ENCODE assay signal across 8 cellular contexts in genomic region chr3:186826978-186827857, GRCh38. TPM values are rescaled to one million over a fixed set of nuclear protein-coding genes. Genes with fewer than 3 reads are reported as not detected.
A peak's percentile ranks its signal among the peaks of the same experiment; 100 is the strongest.
DNase-seq lines count a peak whose midpoint lies in the region; ATAC-seq and TF ChIP-seq lines count a peak whose summit lies in the region.

No MANE protein-coding gene starts in this region.

- POLR2A ChIA-PET in GM10248 (lab: Yijun Ruan, JAX) = interaction anchor here (0.6 to 1.1 kb wide), 4 partner anchors 26 to 969 kb away, joined by 3 to 8 read pairs (median 4); partner anchors contain the start of gene EIF4A2

- H3K27me3 ChIP-seq in ovary = no peaks in the 10 kb centered on the region
- peaks cover 5% of the 10 kb centered on the region for H3K27me3 ChIP-seq in thoracic aorta (replicated peaks; ENCODE audit: insufficient read depth)

- peaks cover 5 to 15% of the 10 kb centered on the region in 2 donors for H3K36me3 Mint-ChIP-seq in activated naive CD4-positive, alpha-beta T cell treated with anti-CD3 and anti-CD28 coated beads, Interleukin-2, amount 50 U/mL, for 72 hours

- H3K4me3 ChIP-seq in ovary = peak overlapping the region; percentile 58
- peak overlapping the region; percentile 88 for H3K4me3 ChIP-seq in thoracic aorta

- ATAC-seq in HG02610 (IDR thresholded peaks at IDR 0.05; ENCODE audit: unreplicated experiment) = peak; percentile 91
- ATAC-seq in activated naive CD4-positive, alpha-beta T cell treated with anti-CD3 and anti-CD28 coated beads, Interleukin-2, amount 50 U/mL, for 72 hours = peak; percentile 85 to 88
- peak; percentile 70 for ATAC-seq in thoracic aorta (ENCODE audit: insufficient number of reproducible peaks, low FRiP score, low read depth)

- no peaks in the 10 kb centered on the region for H3K9me3 ChIP-seq in ovary
- H3K9me3 ChIP-seq in thoracic aorta = no peaks in the 10 kb centered on the region

- WGBS in ovary, 3 donors = 2 to 3% (median 2%) methylated on average over 38 to 80 of the region's 80 CpGs

- peak; percentile 99 for DNase-seq in GM10248 (ENCODE audit: extremely low spot score)
- DNase-seq in NCI-H1092 (lab: John Stamatoyannopoulos, UW) = peak; percentile 78
- peak; percentile 67 for DNase-seq in SKM-1 (lab: John Stamatoyannopoulos, UW; ENCODE audit: unreplicated experiment)
- peak; percentile 89 to 90 for DNase-seq in activated naive CD4-positive, alpha-beta T cell treated with anti-CD3 and anti-CD28 coated beads, Interleukin-2, amount 50 U/mL, for 72 hours (ENCODE audit: low spot score in 2 of 2)
- DNase-seq in head of caudate nucleus = peak; percentile 34 to 92 (median 84)
- DNase-seq in ovary = peak; percentile 70 to 86 (median 78)
- DNase-seq in thoracic aorta (ENCODE audit: low spot score) = no peak

- no peaks in the 10 kb centered on the region for H3K9me3 Mint-ChIP-seq in activated naive CD4-positive, alpha-beta T cell treated with anti-CD3 and anti-CD28 coated beads, Interleukin-2, amount 50 U/mL, for 72 hours

- no peak for TF ChIP-seq EP300 in ovary (IDR thresholded peaks at IDR 0.05)

- no peak overlapping the region for H3K27ac ChIP-seq in ovary
- peak overlapping the region in 1 of 2 donors; percentile 72 for H3K27ac ChIP-seq in thoracic aorta

- CTCF ChIA-PET in GM10248 (lab: Yijun Ruan, JAX) = interaction anchor here (0.8 to 11.1 kb wide), 7 partner anchors 9 to 884 kb away, joined by 3 to 202 read pairs (median 3); partner anchors contain the start of genes AHSG and RPL39L

- no peak for TF ChIP-seq POLR2A in ovary (IDR thresholded peaks at IDR 0.05)

- no peaks in the 10 kb centered on the region for H3K36me3 ChIP-seq in ovary
- no peaks in the 10 kb centered on the region for H3K36me3 ChIP-seq in thoracic aorta

- TF ChIP-seq CTCF in GM10248 (IDR thresholded peaks at IDR 0.05; ENCODE audit: control extremely low read depth, extremely low read depth, low read depth, missing control alignments) (no peak), ovary (IDR thresholded peaks at IDR 0.05) (no peak), thoracic aorta (IDR thresholded peaks at IDR 0.05) (no peak)

- intact Hi-C loops in head of caudate nucleus (cut with DNase I) = loop anchor here (5.0 kb wide), 1 partner anchor 210 kb away; no protein-coding TSS in a partner anchor
- intact Hi-C loops in ovary (cut with DNase I) = loop anchor here in 1 of 4 donors (10.0 kb wide), 1 partner anchor 212 kb away; the partner anchor contains the start of gene AHSG

- H3K27ac Mint-ChIP-seq in activated naive CD4-positive, alpha-beta T cell treated with anti-CD3 and anti-CD28 coated beads, Interleukin-2, amount 50 U/mL, for 72 hours = peak overlapping the region in 1 of 2 donors; percentile 68

- H3K4me1 ChIP-seq in ovary (ENCODE audit: insufficient read depth) (peaks cover 2% of the 10 kb centered on the region), thoracic aorta (ENCODE audit: control insufficient read depth in 1 of 2, low read depth in 2 of 2) (peaks cover 11 to 26% of the 10 kb centered on the region in 2 donors)

RNA-seq across cellular contexts. Expression of gene ADIPOQ, which starts 15.3 kb away (rescaled TPM):
- total RNA-seq in activated naive CD4-positive, alpha-beta T cell treated with anti-CD3 and anti-CD28 coated beads, Interleukin-2, amount 50 U/mL, for 72 hours = not detected
- 1 to 10 TPM in 1 of 7 donors, not detected in 6; 1.1 TPM for total RNA-seq in ovary
- 1 to 10 TPM in 1 of 2 donors, not detected in 1; 6.0 TPM for polyA plus RNA-seq in ovary
- total RNA-seq in thoracic aorta = 1 to 10 TPM; 6.8 to 8.8 TPM

RNA-seq across cellular contexts. Expression of gene RFC4, which starts 20.9 kb away (rescaled TPM):
- total RNA-seq in activated naive CD4-positive, alpha-beta T cell treated with anti-CD3 and anti-CD28 coated beads, Interleukin-2, amount 50 U/mL, for 72 hours = 100 to 1,000 TPM; 121 to 145 TPM
- total RNA-seq in ovary = 10 to 100 TPM; 11.9 to 17.8 (median 13.8) TPM
- polyA plus RNA-seq in ovary = 10 to 100 TPM; 12.3 to 18.6 TPM
- total RNA-seq in thoracic aorta = 10 to 100 TPM in 1 of 2 donors, 1 to 10 TPM in 1; 4.7 to 20.4 TPM

RNA-seq across cellular contexts. Expression of gene EIF4A2, which starts 43.8 kb away (rescaled TPM):
- total RNA-seq in activated naive CD4-positive, alpha-beta T cell treated with anti-CD3 and anti-CD28 coated beads, Interleukin-2, amount 50 U/mL, for 72 hours = 100 to 1,000 TPM; 430 to 499 TPM
- 100 to 1,000 TPM; 347 to 961 (median 629) TPM for total RNA-seq in ovary
- polyA plus RNA-seq in ovary = 100 to 1,000 TPM; 774 to 842 TPM
- 100 to 1,000 TPM; 297 to 360 TPM for total RNA-seq in thoracic aorta

Comparison
In these comparisons a context has a peak if more than half of its experiments do, and no peak if none do; other contexts are left out.
1. RNA of gene RFC4, which starts 20.9 kb away (total RNA-seq): 121 to 145 TPM in activated naive CD4-positive, alpha-beta T cell treated with anti-CD3 and anti-CD28 coated beads, Interleukin-2, amount 50 U/mL, for 72 hours; 4.7 to 20.4 TPM in thoracic aorta and 11.9 to 17.8 TPM in ovary; every median in the first group is over 4 times any median in the second.
2. Peak in every context shown above with its lines, with median percentiles within 50 percentile points of each other: ATAC-seq.